In the genomic region with DNA sequence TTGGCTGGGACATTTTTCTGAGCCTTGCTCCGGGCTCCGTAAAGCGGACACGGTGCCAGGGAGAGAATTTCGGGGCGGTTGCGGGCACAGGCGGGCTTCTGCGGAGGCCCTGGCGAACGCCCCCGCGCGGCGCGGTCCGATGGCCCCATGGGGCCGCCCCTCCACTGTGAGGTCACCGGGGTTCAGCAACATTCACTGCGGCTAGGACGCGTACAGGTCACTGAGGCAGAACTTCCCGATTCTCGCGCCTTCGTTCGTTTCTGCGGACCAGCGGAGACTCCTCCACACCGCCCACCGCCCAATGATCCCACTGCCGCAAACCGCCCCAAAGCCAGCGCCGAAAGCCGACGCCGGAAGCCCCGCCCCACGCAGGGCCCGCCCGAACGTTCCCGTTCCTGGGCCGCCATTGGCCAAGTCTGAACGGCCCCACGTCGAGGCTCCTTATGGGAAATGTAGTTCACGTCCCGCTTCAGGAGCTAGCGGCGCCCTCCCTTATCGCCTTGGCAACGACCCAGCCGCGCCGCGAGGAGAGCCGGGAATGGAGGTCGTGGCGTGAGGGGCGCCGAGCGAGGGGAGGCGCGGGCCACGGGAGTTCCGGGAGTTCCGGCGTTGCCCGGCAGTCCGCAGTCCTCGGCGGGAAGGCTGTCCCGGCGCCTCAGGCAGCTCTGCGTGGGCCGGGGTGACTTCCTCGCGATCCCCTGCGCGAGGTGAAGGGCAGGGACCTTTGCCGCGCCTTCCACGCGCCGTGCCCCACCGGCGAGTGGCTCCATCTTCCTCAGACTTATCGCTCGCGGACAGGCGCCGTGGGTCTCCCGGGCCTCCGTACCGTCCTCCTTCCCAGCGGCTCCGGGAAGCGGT, we compare ENCODE assay signal across 8 cellular contexts. TPM values are rescaled to one million over a fixed set of nuclear protein-coding genes. Genes with fewer than 3 reads are reported as not detected.
A peak's percentile ranks its signal among the peaks of the same experiment; 100 is the strongest.
DNase-seq lines count a peak whose midpoint lies in the region; ATAC-seq and TF ChIP-seq lines count a peak whose summit lies in the region.

A gene (plus strand): TSS at position 498 of the 858 bp plus-strand sequence. CDS start 499 bp downstream, outside the sequence.

- H3K79me2 ChIP-seq in parathyroid adenoma = peaks cover 19% of the 10 kb centered on the region

- peak; percentile 60 to 89 for TF ChIP-seq EP300 in tibial nerve (IDR thresholded peaks at IDR 0.05)

- DNase-seq in NCI-H1417 treated with DMSO at 0.1 percent for 48 hours (lab: John Stamatoyannopoulos, UW) (peak; percentile 45), SW 1271 (lab: John Stamatoyannopoulos, UW) (peak; percentile 77 to 85), adipocyte (ENCODE audit: low read depth) (peak; percentile 98), cardiac muscle cell (ENCODE audit: low read depth in 1 of 2, low spot score in 1 of 2) (peak; percentile 96 to 98), tibial nerve (ENCODE audit: low spot score in 2 of 2) (peak; percentile 88 to 91)

- TF ChIP-seq CTCF in GM12874 (IDR thresholded peaks at IDR 0.05; ENCODE audit: insufficient read depth, low read depth, low read length) (0 out of 2 replicates have a peak, but pooled peaks have one; percentile 42), cardiac muscle cell (IDR thresholded peaks at IDR 0.05; ENCODE audit: low read depth, low read length) (peak; percentile 25), parathyroid adenoma (IDR thresholded peaks at IDR 0.05) (no peak), tibial nerve (IDR thresholded peaks at IDR 0.05) (no peak)

- H3K4me3 ChIP-seq in adipocyte (ENCODE audit: low read length) (peak within 1 kb of the TSS; percentile 88), cardiac muscle cell (peak within 1 kb of the TSS; percentile 75), parathyroid adenoma (ENCODE audit: low read depth, low read length) (peak within 1 kb of the TSS; percentile 89), tibial nerve (peak within 1 kb of the TSS; percentile 69 to 89 (median 78))

- H3K27me3 ChIP-seq in adipocyte (replicated peaks; ENCODE audit: control insufficient read depth, insufficient read depth, low read length) = no peaks in the 10 kb centered on the region
- no peaks in the 10 kb centered on the region for H3K27me3 ChIP-seq in cardiac muscle cell
- H3K27me3 ChIP-seq in parathyroid adenoma (ENCODE audit: control insufficient read depth, insufficient read depth, low read length) = no peaks in the 10 kb centered on the region
- no peaks in the 10 kb centered on the region for H3K27me3 ChIP-seq in tibial nerve

- ATAC-seq in HG02798 (IDR thresholded peaks at IDR 0.05; ENCODE audit: poor library complexity, unreplicated experiment) = peak; percentile 97

- no peaks in the 10 kb centered on the region for H3K36me3 ChIP-seq in adipocyte (ENCODE audit: control insufficient read depth, insufficient read depth, low read length, severe bottlenecking)
- H3K36me3 ChIP-seq in cardiac muscle cell = no peaks in the 10 kb centered on the region
- no peaks in the 10 kb centered on the region for H3K36me3 ChIP-seq in parathyroid adenoma (ENCODE audit: control insufficient read depth, insufficient read depth, low read length)
- peaks cover 0 to 22% (median 0%) of the 10 kb centered on the region in 3 donors for H3K36me3 ChIP-seq in tibial nerve

- H3K27ac ChIP-seq in cardiac muscle cell (peak within 1 kb of the TSS; percentile 78), parathyroid adenoma (peak within 1 kb of the TSS; percentile 87), tibial nerve (peak within 1 kb of the TSS; percentile 76 to 97 (median 91))

- peaks cover 18% of the 10 kb centered on the region for H3K4me1 ChIP-seq in adipocyte (ENCODE audit: control insufficient read depth, insufficient read depth, low read length)
- peaks cover 4% of the 10 kb centered on the region for H3K4me1 ChIP-seq in cardiac muscle cell (ENCODE audit: low read depth)
- H3K4me1 ChIP-seq in parathyroid adenoma = peaks cover 9% of the 10 kb centered on the region
- H3K4me1 ChIP-seq in tibial nerve = peaks cover 0 to 25% (median 11%) of the 10 kb centered on the region in 4 donors

- H3K9ac ChIP-seq in adipocyte (ENCODE audit: low read length) (peak within 1 kb of the TSS; percentile 92), parathyroid adenoma (peak within 1 kb of the TSS; percentile 92)

- 0 to 1% methylated on average over 52 to 60 of the region's 100 CpGs for WGBS in tibial nerve, 2 donors

- peak; percentile 89 to 92 for TF ChIP-seq POLR2A in tibial nerve (IDR thresholded peaks at IDR 0.05)

- H2AFZ ChIP-seq in parathyroid adenoma = peak within 1 kb of the TSS; percentile 96

- H3K9me3 ChIP-seq in adipocyte (ENCODE audit: control insufficient read depth, low read length) (no peaks in the 10 kb centered on the region), cardiac muscle cell (ENCODE audit: low read depth) (no peaks in the 10 kb centered on the region), parathyroid adenoma (ENCODE audit: control insufficient read depth, low read length) (no peaks in the 10 kb centered on the region), tibial nerve (no peaks in the 10 kb centered on the region)

- peak within 1 kb of the TSS; percentile 89 for H3K4me2 ChIP-seq in parathyroid adenoma (ENCODE audit: low read length)

RNA-seq across cellular contexts. Expression of the gene that starts here (rescaled TPM):
- total RNA-seq in cardiac muscle cell (15.6 and 37.9 TPM in 2 replicates), tibial nerve (10 to 100 TPM; 16.4 to 24.6 (median 20.9) TPM)
- 16.0 and 18.6 TPM in 2 replicates for polyA plus RNA-seq in cardiac muscle cell

Comparison
In these comparisons a context has a peak if more than half of its experiments do, and no peak if none do; other contexts are left out.
1. Peak in every context shown above with its lines: DNase-seq, ATAC-seq, H3K4me3 ChIP-seq and H3K27ac ChIP-seq.
2. CTCF ChIP-seq: peak in GM12874 (single experiment) and cardiac muscle cell (single experiment); none in parathyroid adenoma (single experiment) and tibial nerve (0 of 5).
3. DNase-seq: peak in every context shown above with its lines; median percentile 98 in adipocyte; 97 in cardiac muscle cell; 90 in tibial nerve; 81 in SW 1271; 45 in NCI-H1417 treated with DMSO at 0.1 percent for 48 hours.